In genomic region chr7:135186261-135186540, GRCh38 we compare ENCODE assay signal across 22 cellular contexts. TPM values are rescaled to one million over a fixed set of nuclear protein-coding genes. Genes with fewer than 3 reads are reported as not detected.
DNase-seq lines count a peak whose midpoint lies in the region; ATAC-seq and TF ChIP-seq lines count a peak whose summit lies in the region.
"Had no signal": no experiment of that assay in that cellular context is flagged by ENCODE, and none has a peak within 500 bp of the region (broad histone marks: within the 10 kb centered on the region; RNA-seq: fewer than 3 reads in every experiment).

No MANE protein-coding gene starts in this region.

- no peak overlapping the region for H3K4me2 ChIP-seq in IMR-90 (ENCODE audit: low read depth, low read length)

- no peaks in the 10 kb centered on the region for H3K4me1 ChIP-seq in IMR-90 (ENCODE audit: control insufficient read depth, insufficient read depth, low read length)

- peak overlapping the region; percentile 95 for H3K27ac Mint-ChIP-seq in stimulated activated memory B cell treated with anti-CD40 and anti-IgM and Interleukin-4, amounts not matched to agents 10 μg/mL and 1 μg/mL and 100 μg/mL, for 72 hours
- H3K27ac Mint-ChIP-seq: HFFc6 had no signal

- no peaks in the 10 kb centered on the region for H4K20me1 ChIP-seq in IMR-90 (ENCODE audit: insufficient read depth, low read length)

- H3K9me3 ChIP-seq in IMR-90 (ENCODE audit: control insufficient read depth, insufficient read depth, low read length) = peaks cover 26% of the 10 kb centered on the region
- no peaks in the 10 kb centered on the region; the same call in 1 of the 2 replicates for H3K9me3 ChIP-seq in MG63

- no peak overlapping the region for H4K8ac ChIP-seq in IMR-90 (ENCODE audit: low read depth in 2 of 2, low read length in 2 of 2)

- POLR2A ChIA-PET in IMR-90 (lab: Charles Lee; ENCODE audit: unreplicated experiment) = no interaction called here

- no peak overlapping the region for H3K56ac ChIP-seq in IMR-90 (ENCODE audit: extremely low read depth, insufficient read depth, low read length)

- TF ChIP-seq RAD21 in IMR-90 (IDR thresholded peaks at IDR 0.05; ENCODE audit: low read length) = no peak

- no peaks in the 10 kb centered on the region for H3K27me3 Mint-ChIP-seq in stimulated activated memory B cell treated with anti-CD40 and anti-IgM and Interleukin-4, amounts not matched to agents 10 μg/mL and 1 μg/mL and 100 μg/mL, for 72 hours
- H3K27me3 Mint-ChIP-seq: IgD-negative memory B cell had no signal

- peak overlapping the region; percentile 59 for H3K4me3 ChIP-seq in GM12865 (ENCODE audit: low read depth, low read length)
- H3K4me3 ChIP-seq in IMR-90 (ENCODE audit: insufficient read depth, low read depth, low read length) = no peak overlapping the region
- H3K4me3 ChIP-seq in MG63 = no peak overlapping the region
- H3K4me3 ChIP-seq in dorsolateral prefrontal cortex = no peak overlapping the region

- no peak overlapping the region for H2AFZ ChIP-seq in IMR-90 (replicated peaks; ENCODE audit: low read length, poor library complexity)

- no peak overlapping the region for H2BK5ac ChIP-seq in IMR-90 (ENCODE audit: low read depth, low read length, poor library complexity, severe bottlenecking)

- DNase-seq in GM12865 (ENCODE audit: low read depth) = no peak
- DNase-seq in IMR-90 = no peak
- DNase-seq in MG63 = no peak
- no peak for DNase-seq in dorsolateral prefrontal cortex
- DNase-seq: CD8-positive, alpha-beta memory T cell; DMS53; EL; H7; HFFc6; Karpas-422; NCI-H1048; NCI-H1436; NCI-H2029 treated with DMSO at 0.1 percent for 48 hours; NCI-H446 treated with DMSO at 0.1 percent for 48 hours had no signal

- no peak overlapping the region for H2BK120ac ChIP-seq in IMR-90 (ENCODE audit: low read depth, low read length)

- H4K91ac ChIP-seq in IMR-90 (ENCODE audit: insufficient read depth, low read depth, low read length) = no peak overlapping the region

- no peak overlapping the region for H2AK5ac ChIP-seq in IMR-90 (ENCODE audit: low read depth, low read length)

- dilution Hi-C loops in IMR-90 (cut with HindIII; ENCODE audit: low sequenced_read_pairs, unreplicated experiment) = no loop called here

- CTCF ChIA-PET in IMR-90 (lab: Yijun Ruan, JAX) = no interaction called here

- no peak overlapping the region for H3K18ac ChIP-seq in IMR-90 (ENCODE audit: low read depth, low read length)

- no peak overlapping the region for H3K9ac ChIP-seq in IMR-90 (ENCODE audit: low read depth, low read length)

- H3K36me3 ChIP-seq in IMR-90 (ENCODE audit: control insufficient read depth, insufficient read depth, low read length) = peaks cover 53% of the 10 kb centered on the region
- no peaks in the 10 kb centered on the region for H3K36me3 ChIP-seq in MG63

- H3K4me1 Mint-ChIP-seq in stimulated activated memory B cell treated with anti-CD40 and anti-IgM and Interleukin-4, amounts not matched to agents 10 μg/mL and 1 μg/mL and 100 μg/mL, for 72 hours = peaks cover 66% of the 10 kb centered on the region
- H3K4me1 Mint-ChIP-seq: CD8-positive, alpha-beta memory T cell had no signal

- no peak for TF ChIP-seq CTCF in GM12865 (IDR thresholded peaks at IDR 0.05; ENCODE audit: insufficient read depth, low read depth, low read length, missing control alignments)
- TF ChIP-seq CTCF in IMR-90 (conservative IDR thresholded peaks at IDR 0.05; ENCODE audit: low read depth, low read length) = no peak
- no peak for TF ChIP-seq CTCF in dorsolateral prefrontal cortex (IDR thresholded peaks at IDR 0.05 in 54 of 56, conservative IDR thresholded peaks at IDR 0.05 in 2 of 56; ENCODE audit: low read depth in 1 of 56, partially characterized antibody in 56 of 56)

- intact Hi-C loops in IMR-90 (cut with micrococcal nuclease) = no loop called here
- intact Hi-C loops in dorsolateral prefrontal cortex (cut with DNase I) = no loop called here

- peak overlapping the region; percentile 79 for H3K4me3 Mint-ChIP-seq in stimulated activated memory B cell treated with anti-CD40 and anti-IgM and Interleukin-4, amounts not matched to agents 10 μg/mL and 1 μg/mL and 100 μg/mL, for 72 hours
- H3K4me3 Mint-ChIP-seq: CD8-positive, alpha-beta memory T cell; HFFc6 had no signal

- peak overlapping the region; percentile 31 for H2AK9ac ChIP-seq in IMR-90 (replicated peaks; ENCODE audit: low read depth, low read length, poor library complexity)

- no peak overlapping the region for H3K27ac ChIP-seq in IMR-90 (ENCODE audit: insufficient read depth, low read length)
- H3K27ac ChIP-seq in dorsolateral prefrontal cortex = peak overlapping the region in 1 of 59 donors; percentile 33

- no peak overlapping the region for H2BK20ac ChIP-seq in IMR-90 (ENCODE audit: low read depth, low read length)

- no peak overlapping the region for H3K4ac ChIP-seq in IMR-90 (ENCODE audit: low read depth, low read length)

- in situ Hi-C loops in IMR-90 (cut with MboI; ENCODE audit: low sequenced_read_pairs) = no loop called here

- H2BK15ac ChIP-seq in IMR-90 (ENCODE audit: low read depth, low read length) = no peak overlapping the region

- no peak overlapping the region for H3K23ac ChIP-seq in IMR-90 (ENCODE audit: low read depth, low read length)

- H3K14ac ChIP-seq in IMR-90 (replicated peaks; ENCODE audit: low read depth, low read length) = no peak overlapping the region

- no peak for TF ChIP-seq POLR2A in IMR-90 (IDR thresholded peaks at IDR 0.05; ENCODE audit: low read depth, low read length)

- no peaks in the 10 kb centered on the region for H3K79me1 ChIP-seq in IMR-90 (ENCODE audit: low read depth in 1 of 2, low read length in 2 of 2)

- ATAC-seq in GM19035 (IDR thresholded peaks at IDR 0.05; ENCODE audit: unreplicated experiment) = peak; percentile 14
- ATAC-seq in IMR-90 (ENCODE audit: low read depth) = no peak
- no peak for ATAC-seq in stimulated activated memory B cell treated with anti-CD40 and anti-IgM and Interleukin-4, amounts not matched to agents 10 μg/mL and 1 μg/mL and 100 μg/mL, for 72 hours
- no peak for ATAC-seq in HG02981 (IDR thresholded peaks at IDR 0.05; ENCODE audit: unreplicated experiment)
- ATAC-seq: Right ventricle myocardium inferior had no signal

- peaks cover 2% of the 10 kb centered on the region; the same call in 1 of the 2 replicates for H3K9me1 ChIP-seq in IMR-90 (ENCODE audit: insufficient read depth, low read length)

- peaks cover 14% of the 10 kb centered on the region for H3K9me3 Mint-ChIP-seq in stimulated activated memory B cell treated with anti-CD40 and anti-IgM and Interleukin-4, amounts not matched to agents 10 μg/mL and 1 μg/mL and 100 μg/mL, for 72 hours

- no peaks in the 10 kb centered on the region for H3K27me3 ChIP-seq in IMR-90 (ENCODE audit: control insufficient read depth, insufficient read depth, low read length)
- no peaks in the 10 kb centered on the region for H3K27me3 ChIP-seq in MG63
- H3K27me3 ChIP-seq in dorsolateral prefrontal cortex = no peaks in the 10 kb centered on the region

- H3K36me3 Mint-ChIP-seq in stimulated activated memory B cell treated with anti-CD40 and anti-IgM and Interleukin-4, amounts not matched to agents 10 μg/mL and 1 μg/mL and 100 μg/mL, for 72 hours = peaks cover 97% of the 10 kb centered on the region

- WGBS in IMR-90 (ENCODE audit: extremely low coverage in 2 of 2, insufficient read length in 1 of 2), 2 experiments = 100% methylated on average over 1 of the region's 3 CpGs; no CpG with 5 or more reads in 1 of the 2 experiments

- BruUV-seq in IMR-90 (replicated peaks; lab: Mats Ljungman, UMichigan) = no TSS peak

- H4K5ac ChIP-seq in IMR-90 (ENCODE audit: low read depth, low read length) = no peak overlapping the region

TF ChIP-seq in IMR-90, 13 proteins besides CTCF, POLR2A, EP300 and RAD21:
- TF ChIP-seq SMC3 (IDR thresholded peaks at IDR 0.05; ENCODE audit: low read depth, low read length) = no peak
- TF ChIP-seq CHD1 (IDR thresholded peaks at IDR 0.05; ENCODE audit: low read depth, low read length) = no peak
- no peak for TF ChIP-seq BHLHE40 (IDR thresholded peaks at IDR 0.05; ENCODE audit: low read depth, low read length)
- TF ChIP-seq MAFK (IDR thresholded peaks at IDR 0.05; ENCODE audit: low read depth, low read length) = no peak
- no peak for TF ChIP-seq MAZ (IDR thresholded peaks at IDR 0.05; ENCODE audit: borderline replicate concordance, low read depth, low read length)
- no peak for TF ChIP-seq NFE2L2 (IDR thresholded peaks at IDR 0.05; ENCODE audit: low read depth, low read length)

RNA-seq across cellular contexts. Expression of gene CYREN, which starts 15.7 kb away (rescaled TPM):
- total RNA-seq in IMR-90 (2012; rRNA removed) (26.5 and 33.1 TPM in 2 replicates), dorsolateral prefrontal cortex (10 to 100 TPM; 18.8 to 45.2 (median 26.9) TPM)
- polyA plus RNA-seq in IMR-90 (2012; rRNA removed) = 24.2 and 29.2 TPM in 2 replicates
- polyA plus RNA-seq in IMR-90 (2012; cell fraction: cytosol; rRNA removed) = 20.1 and 21.8 TPM in 2 replicates
- polyA plus RNA-seq in IMR-90 (2012; cell fraction: nucleus; rRNA removed; ENCODE audit: low replicate concordance) = 13.8 and 18.6 TPM in 2 replicates
- total RNA-seq in MG63 (2014; rRNA removed; shearing (Covaris generic); ENCODE audit: low replicate concordance) = 30.5 and 38.3 TPM in 2 replicates

RNA-seq across cellular contexts. Expression of gene WDR91, which starts 25.1 kb away (rescaled TPM):
- total RNA-seq in IMR-90 (2012; rRNA removed) = 5.2 and 6.4 TPM in 2 replicates
- 10.3 and 10.6 TPM in 2 replicates for polyA plus RNA-seq in IMR-90 (2012; rRNA removed)
- 4.0 and 5.4 TPM in 2 replicates for polyA plus RNA-seq in IMR-90 (2012; cell fraction: cytosol; rRNA removed)
- polyA plus RNA-seq in IMR-90 (2012; cell fraction: nucleus; rRNA removed; ENCODE audit: low replicate concordance) = 33.6 and 39.3 TPM in 2 replicates
- 1.5 and 3.0 TPM in 2 replicates for total RNA-seq in MG63 (2014; rRNA removed; shearing (Covaris generic); ENCODE audit: low replicate concordance)
- total RNA-seq in dorsolateral prefrontal cortex = 10 to 100 TPM; 24.7 to 53.9 (median 37.4) TPM

RNA-seq across cellular contexts. Expression of gene TMEM140, which starts 38.3 kb away (rescaled TPM):
- total RNA-seq in IMR-90 (2012; rRNA removed) = 0.28 and 0.72 TPM in 2 replicates
- 0.23 and 0.24 TPM in 2 replicates for polyA plus RNA-seq in IMR-90 (2012; rRNA removed)
- 0.16 and 0.56 TPM in 2 replicates for polyA plus RNA-seq in IMR-90 (2012; cell fraction: cytosol; rRNA removed)
- 0.14 and 0.44 TPM in 2 replicates for polyA plus RNA-seq in IMR-90 (2012; cell fraction: nucleus; rRNA removed; ENCODE audit: low replicate concordance)
- total RNA-seq in MG63 (2014; rRNA removed; shearing (Covaris generic); ENCODE audit: low replicate concordance) = 0.40 TPM in 1 of 2 replicates, not detected in the other
- total RNA-seq in dorsolateral prefrontal cortex = 10 to 100 TPM in 65 of 120 experiments, 1 to 10 TPM in 55; 1.3 to 46.7 (median 10.6) TPM
- total RNA-seq: A673, H7, MCF 10A had no signal

RNA-seq across cellular contexts. Expression of gene STRA8, which starts 47.4 kb away (rescaled TPM):
- not detected in 2 replicates for total RNA-seq in IMR-90 (2012; rRNA removed)
- polyA plus RNA-seq in IMR-90 (2012; rRNA removed) = not detected in 2 replicates
- not detected in 2 replicates for polyA plus RNA-seq in IMR-90 (2012; cell fraction: cytosol; rRNA removed)
- polyA plus RNA-seq in IMR-90 (2012; cell fraction: nucleus; rRNA removed; ENCODE audit: low replicate concordance) = not detected in 2 replicates
- total RNA-seq in MG63 (2014; rRNA removed; shearing (Covaris generic); ENCODE audit: low replicate concordance) = not detected in 2 replicates
- total RNA-seq in dorsolateral prefrontal cortex = under 1 TPM in 9 of 120 experiments, not detected in 111; 0.45 to 0.95 (median 0.67) TPM
- total RNA-seq: A673; CD8-positive, alpha-beta memory T cell; H7; HFFc6; MCF 10A; Right ventricle myocardium inferior; SK-MEL-5 had no signal
- polyA plus RNA-seq: CD8-positive, alpha-beta memory T cell; IgD-negative memory B cell had no signal
